ENCODE assay signal across 11 cellular contexts in the genomic region with DNA sequence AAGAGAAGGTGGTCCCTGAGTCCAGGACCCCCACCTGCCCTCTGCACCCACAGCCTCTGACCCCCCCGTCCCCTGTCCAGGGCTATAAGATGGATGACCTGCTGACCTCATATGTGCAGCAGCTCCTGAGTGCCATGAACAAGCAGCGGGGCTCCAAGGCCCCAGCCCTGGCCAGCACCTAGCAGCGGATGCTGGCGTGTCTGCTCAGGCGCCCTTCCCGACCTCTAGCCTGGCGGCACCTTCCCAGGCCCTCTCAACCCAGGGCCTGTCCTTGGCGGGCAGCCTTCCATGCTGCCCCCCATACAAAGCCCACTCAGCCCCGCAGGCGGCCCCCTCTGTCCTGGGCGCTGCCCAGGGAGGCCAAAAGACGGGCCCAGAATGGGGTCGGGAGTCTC. TPM values are rescaled to one million over a fixed set of nuclear protein-coding genes. Genes with fewer than 3 reads are reported as not detected.
DNase-seq lines count a peak whose midpoint lies in the region; ATAC-seq and TF ChIP-seq lines count a peak whose summit lies in the region.
"Had no signal": no experiment of that assay in that cellular context is flagged by ENCODE, and none has a peak within 500 bp of the region (broad histone marks: within the 10 kb centered on the region; RNA-seq: fewer than 3 reads in every experiment).

No MANE protein-coding gene starts in this region.

- no peak for TF ChIP-seq POLR2A in esophagus muscularis mucosa (IDR thresholded peaks at IDR 0.05; ENCODE audit: low read depth)

- H3K4me1 ChIP-seq in ACC112 (ENCODE audit: control insufficient read depth, insufficient read depth, low read length, unreplicated experiment) (peaks cover 16% of the 10 kb centered on the region), NT2/D1 (ENCODE audit: insufficient read depth, insufficient read length) (peaks cover 45% of the 10 kb centered on the region), esophagus muscularis mucosa (peaks cover 89 to 100% (median 97%) of the 10 kb centered on the region in 4 donors)

- H3K9me3 ChIP-seq in NT2/D1 (ENCODE audit: insufficient read depth, low read length): no peaks in the 10 kb centered on the region
- H3K9me3 ChIP-seq in esophagus muscularis mucosa: no peaks in the 10 kb centered on the region
- H3K9me3 ChIP-seq: adrenal gland had no signal

- WGBS in esophagus muscularis mucosa: 71% methylated on average over 11 of the region's 13 CpGs

- no peaks in the 10 kb centered on the region for H3K27me3 ChIP-seq in ACC112 (ENCODE audit: insufficient read depth, low read length)
- H3K27me3 ChIP-seq in NT2/D1 (ENCODE audit: insufficient read depth, insufficient read length): no peaks in the 10 kb centered on the region
- H3K27me3 ChIP-seq in esophagus muscularis mucosa: no peaks in the 10 kb centered on the region
- H3K27me3 ChIP-seq: adrenal gland had no signal

- TF ChIP-seq EP300 in esophagus muscularis mucosa (IDR thresholded peaks at IDR 0.05): no peak

- H3K27ac ChIP-seq in ACC112 (ENCODE audit: low read depth, low read length) (peak overlapping the region; percentile 55), esophagus muscularis mucosa (replicated peaks in 1 of 4) (peak overlapping the region; percentile 64 to 85 (median 82))

- DNase-seq in NT2/D1 (ENCODE audit: low read depth, low spot score) (no peak), esophagus muscularis mucosa (ENCODE audit: extremely low spot score) (no peak), osteocyte (ENCODE audit: extremely low spot score, unreplicated experiment) (no peak), SW480 (ENCODE audit: low spot score) (no peak), NCI-H2227 (lab: John Stamatoyannopoulos, UW; ENCODE audit: unreplicated experiment) (no peak), dedifferentiated amniotic fluid mesenchymal stem cell (ENCODE audit: extremely low spot score) (no peak)
- DNase-seq: NCI-H2227 treated with DMSO at 0.1 percent for 48 hours had no signal

- no peak overlapping the region for H3K4me3 Mint-ChIP-seq in osteocyte (ENCODE audit: unreplicated experiment)

- H3K27ac Mint-ChIP-seq in osteocyte (ENCODE audit: unreplicated experiment): peak overlapping the region; percentile 87

- no peaks in the 10 kb centered on the region for H3K36me3 ChIP-seq in ACC112 (ENCODE audit: insufficient read depth, low read length)
- peaks cover 16% of the 10 kb centered on the region for H3K36me3 ChIP-seq in NT2/D1 (ENCODE audit: insufficient read depth, insufficient read length, low read length)
- H3K36me3 ChIP-seq in esophagus muscularis mucosa: peaks cover 23 to 61% (median 41%) of the 10 kb centered on the region in 4 donors
- H3K36me3 ChIP-seq: adrenal gland had no signal

- H3K36me3 Mint-ChIP-seq in osteocyte (ENCODE audit: unreplicated experiment): no peaks in the 10 kb centered on the region

- no peaks in the 10 kb centered on the region for H3K27me3 Mint-ChIP-seq in osteocyte (ENCODE audit: unreplicated experiment)

- intact Hi-C loops in esophagus muscularis mucosa (cut with DNase I): loop anchor here (10.0 kb wide), 1 partner anchor 112 kb away; a partner anchor contains a TSS

- H3K4me1 Mint-ChIP-seq in osteocyte (ENCODE audit: unreplicated experiment): peaks cover 24% of the 10 kb centered on the region

- H3K4me3 ChIP-seq in ACC112 (ENCODE audit: low read depth, low read length): peak overlapping the region; percentile 25; the same call in 1 of the 2 replicates
- H3K4me3 ChIP-seq in NT2/D1 (ENCODE audit: insufficient read length, low read depth): no peak overlapping the region
- no peak overlapping the region for H3K4me3 ChIP-seq in esophagus muscularis mucosa
- H3K4me3 ChIP-seq: adrenal gland had no signal

- TF ChIP-seq CTCF in esophagus muscularis mucosa (IDR thresholded peaks at IDR 0.05): no peak
- no peak for TF ChIP-seq CTCF in osteocyte (IDR thresholded peaks at IDR 0.05)

- peak overlapping the region; percentile 46 for H3K9ac ChIP-seq in NT2/D1 (ENCODE audit: insufficient read length, low read depth)

- no peaks in the 10 kb centered on the region for H3K9me3 Mint-ChIP-seq in osteocyte (ENCODE audit: unreplicated experiment)

- peak overlapping the region; percentile 12 for H2AFZ ChIP-seq in ACC112 (ENCODE audit: low read length, unreplicated experiment)

- no peak for ATAC-seq in GM18858 (IDR thresholded peaks at IDR 0.05; ENCODE audit: unreplicated experiment)

- H3K79me2 ChIP-seq in ACC112 (ENCODE audit: control insufficient read depth, insufficient read depth, low read length, unreplicated experiment): no peaks in the 10 kb centered on the region

RNA-seq across cellular contexts. Expression of a gene that starts 8.7 kb away (rescaled TPM):
- under 1 TPM in 1 of 4 donors, not detected in 3; 0.40 TPM for total RNA-seq in esophagus muscularis mucosa
- not detected in 2 replicates for total RNA-seq in osteocyte
- total RNA-seq: H4 had no signal

RNA-seq across cellular contexts. Expression of a gene that starts 38.1 kb away (rescaled TPM):
- total RNA-seq in esophagus muscularis mucosa (100 to 1,000 TPM in 3 of 4 donors, 10 to 100 TPM in 1; 99.2 to 342 (median 175) TPM), osteocyte (49.3 and 51.0 TPM in 2 replicates)
